In genomic region chr13:21012211-21012610, GRCh38 we compare ENCODE assay signal across 18 cellular contexts. TPM values are rescaled to one million over a fixed set of nuclear protein-coding genes. Genes with fewer than 3 reads are reported as not detected.
DNase-seq lines count a peak whose midpoint lies in the region; ATAC-seq, FAIRE-seq and TF ChIP-seq lines count a peak whose summit lies in the region.
"Had no signal": no experiment of that assay in that cellular context is flagged by ENCODE, and none has a peak within 500 bp of the region (broad histone marks: within the 10 kb centered on the region; RNA-seq: fewer than 3 reads in every experiment).

No MANE protein-coding gene starts in this region.

- no peaks in the 10 kb centered on the region for H3K9me3 ChIP-seq in HepG2 (ENCODE audit: low read length)

- no peak overlapping the region; the same call in 1 of the 2 replicates for H3K4me2 ChIP-seq in HepG2 (ENCODE audit: low read depth, low read length)
- H3K4me2 ChIP-seq: PC-9 had no signal

- no peak for FAIRE-seq in HepG2 (lab: Jason Lieb, UNC)

- no peak for TF ChIP-seq POLR2A in HepG2 (IDR thresholded peaks at IDR 0.05; ENCODE audit: insufficient read depth in 1 of 2, low read depth in 2 of 2, low read length in 2 of 2)

- H3K4me3 ChIP-seq in HepG2 (replicated peaks in 1 of 3; ENCODE audit: insufficient read depth in 1 of 3, low read depth in 2 of 3, low read length in 3 of 3) = no peak overlapping the region
- H3K4me3 ChIP-seq: PC-9 had no signal

- peaks cover 70% of the 10 kb centered on the region for H3K79me2 ChIP-seq in HepG2 (ENCODE audit: insufficient read depth, low read length)

- intact Hi-C loops in natural killer cell (cut with micrococcal nuclease) (no loop called here), HepG2 (cut with micrococcal nuclease; ENCODE audit: unreplicated experiment) (loop anchor here (5.0 kb wide), 1 partner anchor 60 kb away; no protein-coding TSS in a partner anchor)

- peak overlapping the region in 1 of 2 donors; percentile 44 for H3K27ac Mint-ChIP-seq in natural killer cell
- H3K27ac Mint-ChIP-seq in natural killer cell treated with Interleukin-12 subunit alpha and Interleukin-12 subunit beta and Interleukin-15 and Interleukin-18, amount 100 ng/mL, for 72 hours = peak overlapping the region in 1 of 2 donors; percentile 68
- H3K27ac Mint-ChIP-seq in chondrocyte (ENCODE audit: unreplicated experiment) = peak overlapping the region; percentile 99
- H3K27ac Mint-ChIP-seq: activated B cell treated with CpG ODN at 0.5 μM for 24 hours; activated naive CD8-positive, alpha-beta T cell treated with anti-CD3 and anti-CD28 coated beads for 36 hours had no signal

- peaks cover 3% of the 10 kb centered on the region; the same call in 1 of the 2 replicates for H4K20me1 ChIP-seq in HepG2 (ENCODE audit: insufficient read depth, low read length)

- H3K36me3 Mint-ChIP-seq in natural killer cell = no peaks in the 10 kb centered on the region
- peaks cover 4% of the 10 kb centered on the region for H3K36me3 Mint-ChIP-seq in natural killer cell treated with Interleukin-12 subunit alpha and Interleukin-12 subunit beta and Interleukin-15 and Interleukin-18, amount 100 ng/mL, for 72 hours
- peaks cover 3% of the 10 kb centered on the region for H3K36me3 Mint-ChIP-seq in chondrocyte (ENCODE audit: low read depth)
- H3K36me3 Mint-ChIP-seq: activated naive CD8-positive, alpha-beta T cell treated with anti-CD3 and anti-CD28 coated beads for 36 hours; brain; stimulated activated effector memory CD8-positive, alpha-beta T cell treated with anti-CD3 and anti-CD28 coated beads, Interleukin-12 subunit alpha, Interleukin-12 subunit beta, amount 100 ng/mL, for 72 hours had no signal

- no peaks in the 10 kb centered on the region for H3K9me3 Mint-ChIP-seq in natural killer cell
- H3K9me3 Mint-ChIP-seq in natural killer cell treated with Interleukin-12 subunit alpha and Interleukin-12 subunit beta and Interleukin-15 and Interleukin-18, amount 100 ng/mL, for 72 hours = peaks cover 6% of the 10 kb centered on the region
- no peaks in the 10 kb centered on the region for H3K9me3 Mint-ChIP-seq in chondrocyte (ENCODE audit: low read depth)
- H3K9me3 Mint-ChIP-seq: activated B cell treated with CpG ODN at 0.5 μM for 24 hours; activated naive CD8-positive, alpha-beta T cell treated with anti-CD3 and anti-CD28 coated beads for 36 hours; brain; stimulated activated effector memory CD8-positive, alpha-beta T cell treated with anti-CD3 and anti-CD28 coated beads, Interleukin-12 subunit alpha, Interleukin-12 subunit beta, amount 100 ng/mL, for 72 hours had no signal

- CTCF ChIA-PET in HepG2 (lab: Yijun Ruan, JAX; ENCODE audit: low intra/inter-chr PET ratio, low total read pairs) = no interaction called here

- H3K36me3 ChIP-seq in HepG2 (replicated peaks in 1 of 2; ENCODE audit: control insufficient read depth in 1 of 2, insufficient read depth in 2 of 2, low read length in 2 of 2) = peaks cover 1 to 10% of the 10 kb centered on the region in 2 experiments; a peak in 2 of 5 replicates

- POLR2A ChIA-PET in HepG2 (lab: Yijun Ruan, JAX) = no interaction called here

- TF ChIP-seq CTCF in natural killer cell (IDR thresholded peaks at IDR 0.05) = no peak
- TF ChIP-seq CTCF in chondrocyte (IDR thresholded peaks at IDR 0.05) = no peak
- no peak for TF ChIP-seq CTCF in HepG2 (CRISPR knock-in tag; IDR thresholded peaks at IDR 0.05)

- no peak overlapping the region for H3K9ac ChIP-seq in HepG2 (ENCODE audit: insufficient read depth, low read depth, low read length)

- DNase-seq in natural killer cell (no peak), chondrocyte (ENCODE audit: low spot score) (no peak), HepG2 (ENCODE audit: low spot score) (peak; percentile 12), SW 1271 (lab: John Stamatoyannopoulos, UW) (no peak), DMS 273 treated with DMSO at 0.1 percent for 48 hours (lab: John Stamatoyannopoulos, UW) (no peak)
- no peak for DNase-seq in natural killer cell treated with Interleukin-12 subunit alpha and Interleukin-12 subunit beta and Interleukin-15 and Interleukin-18, amount 100 ng/mL, for 72 hours (ENCODE audit: low spot score)
- DNase-seq: activated B cell treated with CpG ODN at 0.5 μM for 24 hours; activated CD4-positive, alpha-beta T cell treated with anti-CD3 and anti-CD28 coated beads, Interleukin-2, amount 50 U/mL, for 4 hours; activated naive CD8-positive, alpha-beta T cell treated with anti-CD3 and anti-CD28 coated beads for 36 hours; effector CD4-positive, alpha-beta T cell; NCI-H2081 treated with DMSO at 0.1 percent for 48 hours; PC-9; Right ventricle myocardium superior; stimulated activated CD4-positive, alpha-beta T cell treated with anti-CD3 and anti-CD28 coated beads, Interleukin-2, amount 100 ng/mL, for 48 hours had no signal

- H3K4me1 ChIP-seq in HepG2 (ENCODE audit: insufficient read depth, low read length) = peaks cover 74% of the 10 kb centered on the region

- no peak overlapping the region for H2AFZ ChIP-seq in HepG2 (ENCODE audit: low read length)
- H2AFZ ChIP-seq: PC-9 had no signal

- no peaks in the 10 kb centered on the region for H3K27me3 ChIP-seq in HepG2 (ENCODE audit: control insufficient read depth in 1 of 2, insufficient read depth in 2 of 2, low read length in 2 of 2)

- H3K27me3 Mint-ChIP-seq in natural killer cell (ENCODE audit: low read depth in 2 of 2) (no peaks in the 10 kb centered on the region), chondrocyte (ENCODE audit: low read depth) (no peaks in the 10 kb centered on the region)
- H3K27me3 Mint-ChIP-seq in natural killer cell treated with Interleukin-12 subunit alpha and Interleukin-12 subunit beta and Interleukin-15 and Interleukin-18, amount 100 ng/mL, for 72 hours = no peaks in the 10 kb centered on the region
- H3K27me3 Mint-ChIP-seq: activated B cell treated with CpG ODN at 0.5 μM for 24 hours; activated naive CD8-positive, alpha-beta T cell treated with anti-CD3 and anti-CD28 coated beads for 36 hours; brain had no signal

- peak overlapping the region; percentile 35 for H3K4me3 Mint-ChIP-seq in natural killer cell
- no peak overlapping the region for H3K4me3 Mint-ChIP-seq in natural killer cell treated with Interleukin-12 subunit alpha and Interleukin-12 subunit beta and Interleukin-15 and Interleukin-18, amount 100 ng/mL, for 72 hours
- H3K4me3 Mint-ChIP-seq in chondrocyte (ENCODE audit: unreplicated experiment) = no peak overlapping the region
- H3K4me3 Mint-ChIP-seq: activated B cell treated with CpG ODN at 0.5 μM for 24 hours; activated naive CD8-positive, alpha-beta T cell treated with anti-CD3 and anti-CD28 coated beads for 36 hours; brain; stimulated activated effector memory CD8-positive, alpha-beta T cell treated with anti-CD3 and anti-CD28 coated beads, Interleukin-12 subunit alpha, Interleukin-12 subunit beta, amount 100 ng/mL, for 72 hours had no signal

- in situ Hi-C loops in HepG2 (cut with HindIII; ENCODE audit: extremely low pct_ligation_motif_present, low pct_unique_long_range_greater_than_20kb) = no loop called here

- BruUV-seq in HepG2 (replicated peaks; lab: Mats Ljungman, UMichigan) = no TSS peak

- peaks cover 60 to 66% of the 10 kb centered on the region in 2 donors for H3K4me1 Mint-ChIP-seq in natural killer cell
- H3K4me1 Mint-ChIP-seq in natural killer cell treated with Interleukin-12 subunit alpha and Interleukin-12 subunit beta and Interleukin-15 and Interleukin-18, amount 100 ng/mL, for 72 hours (ENCODE audit: low read depth in 2 of 2) = peaks cover 38 to 59% of the 10 kb centered on the region in 2 donors
- peaks cover 86% of the 10 kb centered on the region for H3K4me1 Mint-ChIP-seq in chondrocyte (ENCODE audit: low read depth)

- TF ChIP-seq EP300 in HepG2 (IDR thresholded peaks at IDR 0.05; ENCODE audit: low read depth in 2 of 2, low read length in 2 of 2) (no peak), HepG2 (CRISPR knock-in tag; IDR thresholded peaks at IDR 0.05; ENCODE audit: borderline replicate concordance) (no peak)

- no peak for TF ChIP-seq RAD21 in HepG2 (CRISPR knock-in tag; IDR thresholded peaks at IDR 0.05)

- 74% methylated on average over 5 of the region's 5 CpGs for WGBS in HepG2 (ENCODE audit: low lambda C conversion rate)

- ATAC-seq in natural killer cell = no peak
- ATAC-seq in natural killer cell treated with Interleukin-12 subunit alpha and Interleukin-12 subunit beta and Interleukin-15 and Interleukin-18, amount 100 ng/mL, for 72 hours = no peak
- ATAC-seq in HepG2 = peak; percentile 13; the same call in 1 of the 3 replicates
- no peak for ATAC-seq in HG02970 (IDR thresholded peaks at IDR 0.05; ENCODE audit: low FRiP score, unreplicated experiment)
- ATAC-seq: HCT116; stimulated activated effector memory CD8-positive, alpha-beta T cell treated with anti-CD3 and anti-CD28 coated beads, Interleukin-12 subunit alpha, Interleukin-12 subunit beta, amount 100 ng/mL, for 72 hours had no signal

- H3K27ac ChIP-seq in HepG2 (ENCODE audit: extremely low read length, insufficient read depth, low read length) = no peak overlapping the region
- H3K27ac ChIP-seq: PC-9 had no signal

RNA-seq across cellular contexts. Expression of gene LATS2, which starts 49.2 kb away (rescaled TPM):
- 10 to 100 TPM; 28.8 to 34.8 (median 29.0) TPM for total RNA-seq in natural killer cell
- 10 to 100 TPM; 15.8 to 29.8 TPM for total RNA-seq in natural killer cell treated with Interleukin-12 subunit alpha and Interleukin-12 subunit beta and Interleukin-15 and Interleukin-18, amount 100 ng/mL, for 72 hours
- 58.1 to 104 TPM (median 100 TPM) in 3 replicates for total RNA-seq in chondrocyte
- 7.1 and 7.3 TPM in 2 replicates for total RNA-seq in HepG2 (2016; rRNA removed; fragmentation: Illumina TruSeq; extraction: Trizol)
- 1.7 and 1.8 TPM in 2 replicates for total RNA-seq in HepG2 (2016; cell fraction: cytosol; rRNA removed; fragmentation: Illumina TruSeq; extraction: Trizol; ENCODE audit: low read depth)
- 7.0 and 7.2 TPM in 2 replicates for total RNA-seq in HepG2 (2016; cell fraction: insoluble cytoplasmic fraction; rRNA removed; fragmentation: Illumina TruSeq; extraction: Trizol)
- 4.2 and 4.3 TPM in 2 replicates for total RNA-seq in HepG2 (2016; cell fraction: membrane; rRNA removed; fragmentation: Illumina TruSeq; extraction: Trizol)
- total RNA-seq in HepG2 (2016; cell fraction: nucleus; rRNA removed; fragmentation: Illumina TruSeq; extraction: Trizol) = 6.9 and 7.7 TPM in 2 replicates
- polyA plus RNA-seq in HepG2 (2011; rRNA removed) = 8.5 and 9.1 TPM in 2 replicates
- polyA plus RNA-seq in HepG2 (2011; cell fraction: cytosol; rRNA removed) = 6.4 and 10.3 TPM in 2 replicates
- polyA plus RNA-seq in HepG2 (2011; cell fraction: nucleus; rRNA removed) = 11.4 and 12.5 TPM in 2 replicates
- polyA plus RNA-seq in HepG2 (2012) = 10.4 and 11.8 TPM in 2 replicates
- 0.38 TPM in 2 replicates for polyA plus RNA-seq in HepG2 (2016; cell fraction: cytosol; fragmentation: Illumina TruSeq; extraction: Trizol; ENCODE audit: low read depth)
- 10.2 and 11.9 TPM in 2 replicates for polyA plus RNA-seq in HepG2 (2016; cell fraction: insoluble cytoplasmic fraction; fragmentation: Illumina TruSeq; extraction: Trizol; ENCODE audit: low read depth)
- 2.2 and 2.4 TPM in 2 replicates for polyA plus RNA-seq in HepG2 (2016; cell fraction: membrane; fragmentation: Illumina TruSeq; extraction: Trizol; ENCODE audit: low read depth)
- polyA plus RNA-seq in HepG2 (2016; cell fraction: nucleus; fragmentation: Illumina TruSeq; extraction: Trizol; ENCODE audit: insufficient read depth, low read depth) = 13.3 and 13.4 TPM in 2 replicates
- polyA minus RNA-seq in HepG2 (2011; rRNA and poly(A)+ RNA removed; ENCODE audit: low replicate concordance) = 11.2 and 18.2 TPM in 2 replicates
- 11.8 and 11.9 TPM in 2 replicates for polyA minus RNA-seq in HepG2 (2011; cell fraction: cytosol; rRNA and poly(A)+ RNA removed)
- polyA minus RNA-seq in HepG2 (2011; cell fraction: nucleus; rRNA and poly(A)+ RNA removed) = 10.8 and 11.6 TPM in 2 replicates
